In the genomic region with DNA sequence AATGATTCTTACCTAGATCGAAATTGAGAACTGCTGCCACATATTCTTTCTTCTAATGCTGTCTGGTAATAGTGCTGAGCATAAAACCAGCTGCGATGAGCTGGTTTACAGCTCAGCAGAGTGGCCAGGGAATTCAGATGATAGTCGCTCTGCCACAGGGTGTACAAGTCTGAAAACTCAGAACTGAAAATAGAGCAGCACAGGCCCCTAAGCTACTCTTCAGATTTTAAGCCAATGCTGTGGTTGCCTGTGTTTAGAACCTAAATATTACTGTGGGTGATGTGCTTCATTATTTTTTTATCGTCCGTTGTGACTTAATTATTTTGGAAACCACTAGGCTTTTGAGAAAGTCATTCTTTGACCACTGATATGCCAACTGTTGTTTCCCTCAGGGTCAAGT, we compare ENCODE assay signal across 26 cellular contexts.
"Had no signal": no experiment of that assay in that cellular context is flagged by ENCODE, and none has a peak within 500 bp of the region (broad histone marks: within the 10 kb centered on the region; RNA-seq: fewer than 3 reads in every experiment).

No MANE protein-coding gene starts in this region.

- H3K4me3 ChIP-seq: coronary artery, dorsolateral prefrontal cortex, left ventricle myocardium inferior, lung, right lobe of liver, skin epidermis, thoracic aorta, vagina had no signal

- DNase-seq: activated CD4-positive, alpha-beta memory T cell treated with anti-CD3 and anti-CD28 coated beads for 36 hours; activated CD4-positive, alpha-beta T cell treated with anti-CD3 and anti-CD28 coated beads for 48 hours; activated CD8-positive, alpha-beta memory T cell treated with anti-CD3 and anti-CD28 coated beads, Interleukin-2, amount 50 U/mL, for 48 hours; activated gamma-delta T cell; activated naive CD4-positive, alpha-beta T cell treated with anti-CD3 and anti-CD28 coated beads, Interleukin-2, amount 50 U/mL, for 16 hours; activated T-cell treated with anti-CD3 and anti-CD28 coated beads, Interleukin-2, amount 50 U/mL, for 24 hours; amniotic stem cell; brain microvascular endothelial cell; dorsolateral prefrontal cortex; effector memory CD4-positive, alpha-beta T cell; kidney glomerular epithelial cell; left ventricle myocardium inferior; mesendoderm; posterior cingulate gyrus; right lobe of liver; stimulated activated CD4-positive, alpha-beta T cell treated with anti-CD3 and anti-CD28 coated beads, Interleukin-12 subunit alpha, Interleukin-12 subunit beta, amount 100 ng/mL, for 4 hours; stimulated activated CD4-positive, alpha-beta T cell treated with anti-CD3 and anti-CD28 coated beads, Interleukin-4, amount 100 ng/mL, for 1 hour; trophoblast cell; WERI-Rb-1 had no signal

- H3K27ac ChIP-seq: brain microvascular endothelial cell, coronary artery, dorsolateral prefrontal cortex, left ventricle myocardium inferior, right lobe of liver, skin epidermis, thoracic aorta, vagina, WERI-Rb-1 had no signal

- H3K27me3 ChIP-seq: brain microvascular endothelial cell, dorsolateral prefrontal cortex, right lobe of liver, vagina had no signal

- ATAC-seq: activated CD4-positive, CD25-positive, alpha-beta regulatory T cell treated with anti-CD3 and anti-CD28 coated beads, Interleukin-2, amount 50 U/mL, for 24 hours; natural killer cell treated with Interleukin-12 subunit alpha and Interleukin-12 subunit beta and Interleukin-15 and Interleukin-18, amount 100 ng/mL, for 72 hours; right lobe of liver had no signal

- H3K4me1 ChIP-seq: left ventricle myocardium inferior, right lobe of liver, vagina had no signal

- H3K9me3 ChIP-seq: left ventricle myocardium inferior, right lobe of liver, thoracic aorta, vagina had no signal

- H3K36me3 ChIP-seq: brain microvascular endothelial cell, left ventricle myocardium inferior, right lobe of liver, thoracic aorta, vagina, WERI-Rb-1 had no signal
